In genomic region chr5:69217154-69217731, GRCh38 we compare ENCODE assay signal across 8 cellular contexts. TPM values are rescaled to one million over a fixed set of nuclear protein-coding genes. Genes with fewer than 3 reads are reported as not detected.
DNase-seq lines count a peak whose midpoint lies in the region; ATAC-seq and TF ChIP-seq lines count a peak whose summit lies in the region.

No MANE protein-coding gene starts in this region.

- no peak overlapping the region for H2BK12ac ChIP-seq in trophoblast cell (ENCODE audit: low read length)

- H4K12ac ChIP-seq in trophoblast cell (ENCODE audit: low read depth, low read length) = no peak overlapping the region

- H3K79me2 ChIP-seq in trophoblast cell (ENCODE audit: control insufficient read depth, insufficient read depth, low read length, poor library complexity) = peaks cover 3% of the 10 kb centered on the region

- no peak overlapping the region for H2BK5ac ChIP-seq in trophoblast cell (ENCODE audit: low read depth, low read length, poor library complexity)

- no peak overlapping the region for H2AFZ ChIP-seq in trophoblast cell (ENCODE audit: insufficient read depth, low read length, poor library complexity)

- TF ChIP-seq CTCF in AG09309 (IDR thresholded peaks at IDR 0.05; ENCODE audit: control insufficient read depth, insufficient read depth, low read depth, low read length, missing control alignments) = no peak

- H3K79me1 ChIP-seq in trophoblast cell (ENCODE audit: low read length) = peaks cover 4% of the 10 kb centered on the region

- H3K27ac ChIP-seq in epithelial cell of prostate (peak overlapping the region; percentile 67), trophoblast cell (ENCODE audit: low read depth, low read length) (no peak overlapping the region)

- H4K8ac ChIP-seq in trophoblast cell (ENCODE audit: low read depth, low read length) = peak overlapping the region; percentile 28

- peak overlapping the region; percentile 84 for H3K4me2 ChIP-seq in trophoblast cell (ENCODE audit: low read length)

- H2BK120ac ChIP-seq in trophoblast cell (ENCODE audit: insufficient read depth, low read length, poor library complexity) = no peak overlapping the region

- H3K27me3 ChIP-seq in H7 (ENCODE audit: control insufficient read depth, insufficient read depth, low read length) = no peaks in the 10 kb centered on the region
- H3K27me3 ChIP-seq in trophoblast cell (ENCODE audit: insufficient read depth, low read length) = no peaks in the 10 kb centered on the region

- H4K91ac ChIP-seq in trophoblast cell (ENCODE audit: low read depth, low read length) = no peak overlapping the region

- H2AK5ac ChIP-seq in trophoblast cell (ENCODE audit: low read length) = no peak overlapping the region

- no peak overlapping the region for H3K4ac ChIP-seq in trophoblast cell (ENCODE audit: low read depth, low read length)

- H3K9me3 ChIP-seq in trophoblast cell (ENCODE audit: insufficient read depth, low read depth, low read length) = no peaks in the 10 kb centered on the region

- ATAC-seq in GM21447 (IDR thresholded peaks at IDR 0.05; ENCODE audit: unreplicated experiment) = no peak

- H3K4me3 ChIP-seq in AG09309 (ENCODE audit: control insufficient read depth, low read depth, low read length) = peak overlapping the region; percentile 95
- peak overlapping the region; percentile 100 for H3K4me3 ChIP-seq in H7 (ENCODE audit: insufficient read depth, low read depth, low read length)
- peak overlapping the region; percentile 99 for H3K4me3 ChIP-seq in trophoblast cell (ENCODE audit: low read depth, low read length)

- H3K36me3 ChIP-seq in H7 (replicated peaks; ENCODE audit: control insufficient read depth, insufficient read depth, low read length) = no peaks in the 10 kb centered on the region; the same call in 1 of the 2 replicates
- H3K36me3 ChIP-seq in trophoblast cell (ENCODE audit: control insufficient read depth in 1 of 2, insufficient read depth in 2 of 2, low read length in 2 of 2) = peaks cover 0 to 3% of the 10 kb centered on the region in 2 experiments

- DNase-seq in AG09309 (ENCODE audit: low read depth) = peak; percentile 42
- peak; percentile 97 for DNase-seq in H7
- peak; percentile 93 for DNase-seq in activated CD4-positive, alpha-beta T cell treated with anti-CD3 and anti-CD28 coated beads for 48 hours
- peak; percentile 50 for DNase-seq in epithelial cell of prostate (ENCODE audit: low read depth, low spot score)
- peak; percentile 87 to 89 for DNase-seq in trophoblast cell
- DNase-seq in NCI-H2081 (lab: John Stamatoyannopoulos, UW) = no peak
- no peak for DNase-seq in NCI-H748 (lab: John Stamatoyannopoulos, UW; ENCODE audit: unreplicated experiment)

- no peak overlapping the region for H3K9ac ChIP-seq in trophoblast cell (ENCODE audit: low read length)

- no peak overlapping the region for H3K23ac ChIP-seq in trophoblast cell (ENCODE audit: low read length)

- WGBS in trophoblast cell (ENCODE audit: extremely low coverage, insufficient coverage, insufficient read length) = no CpG with 5 or more reads among the region's 15 CpGs

- H3K18ac ChIP-seq in trophoblast cell (ENCODE audit: low read length) = no peak overlapping the region

- H3K14ac ChIP-seq in trophoblast cell (ENCODE audit: low read length) = no peak overlapping the region

- H3K4me1 ChIP-seq in trophoblast cell (ENCODE audit: control insufficient read depth in 1 of 2, insufficient read depth in 2 of 2, low read length in 2 of 2) = no peaks in the 10 kb centered on the region

RNA-seq across cellular contexts. Expression of gene CDK7, which starts 17.4 kb away (rescaled TPM):
- 43.9 and 67.9 TPM in 2 replicates for total RNA-seq in H7 (2014; rRNA removed; shearing (Covaris generic))
- polyA plus RNA-seq in trophoblast cell (2013) = 112 and 122 TPM in 2 replicates

RNA-seq across cellular contexts. Expression of gene CENPH, which starts 27.9 kb away (rescaled TPM):
- total RNA-seq in H7 (2014; rRNA removed; shearing (Covaris generic)) = 101 and 132 TPM in 2 replicates
- 23.9 and 25.7 TPM in 2 replicates for polyA plus RNA-seq in trophoblast cell (2013)

RNA-seq across cellular contexts. Expression of gene CCNB1, which starts 50.3 kb away (rescaled TPM):
- total RNA-seq in H7 (2014; rRNA removed; shearing (Covaris generic)) = 328 and 432 TPM in 2 replicates
- polyA plus RNA-seq in trophoblast cell (2013) = 197 and 203 TPM in 2 replicates

Comparison
In these comparisons a context has a peak if more than half of its experiments do, and no peak if none do; other contexts are left out.
1. DNase-seq: peak in AG09309 (single experiment), H7 (single experiment), activated CD4-positive, alpha-beta T cell treated with anti-CD3 and anti-CD28 coated beads for 48 hours (single experiment), epithelial cell of prostate (single experiment) and trophoblast cell (2 of 2); none in NCI-H2081 (0 of 2) and NCI-H748 (single experiment).
2. Peak in every context shown above with its lines, with median percentiles within 50 percentile points of each other: H3K4me3 ChIP-seq.